27 cellular contexts compared by ENCODE assay signal in genomic region chr12:53969588-53970259, GRCh38. TPM values are rescaled to one million over a fixed set of nuclear protein-coding genes. Genes with fewer than 3 reads are reported as not detected.
DNase-seq lines count a peak whose midpoint lies in the region; ATAC-seq and TF ChIP-seq lines count a peak whose summit lies in the region.
"Had no signal": no experiment of that assay in that cellular context is flagged by ENCODE, and none has a peak within 500 bp of the region (broad histone marks: within the 10 kb centered on the region; RNA-seq: fewer than 3 reads in every experiment).

No MANE protein-coding gene starts in this region.

- TF ChIP-seq CTCF in chondrocyte (IDR thresholded peaks at IDR 0.05), result no peak

- peaks cover 2% of the 10 kb centered on the region for H3K36me3 Mint-ChIP-seq in chondrocyte (ENCODE audit: low read depth)
- no peaks in the 10 kb centered on the region for H3K36me3 Mint-ChIP-seq in activated CD4-positive, alpha-beta T cell treated with anti-CD3 and anti-CD28 coated beads for 36 hours (ENCODE audit: low read depth)
- H3K36me3 Mint-ChIP-seq: CD8-positive, alpha-beta memory T cell had no signal

- no peak for ATAC-seq in HG02870 (IDR thresholded peaks at IDR 0.05; ENCODE audit: unreplicated experiment)
- ATAC-seq in activated CD4-positive, alpha-beta T cell treated with anti-CD3 and anti-CD28 coated beads for 36 hours, result no peak
- no peak for ATAC-seq in GM21825 (IDR thresholded peaks at IDR 0.05; ENCODE audit: unreplicated experiment)
- ATAC-seq: PC-3 had no signal

- no peak overlapping the region for H3K4me3 Mint-ChIP-seq in chondrocyte (ENCODE audit: unreplicated experiment)
- H3K4me3 Mint-ChIP-seq in activated CD4-positive, alpha-beta T cell treated with anti-CD3 and anti-CD28 coated beads for 36 hours, result no peak overlapping the region

- peaks cover 15% of the 10 kb centered on the region for H3K4me1 Mint-ChIP-seq in chondrocyte (ENCODE audit: low read depth)
- peaks cover 27% of the 10 kb centered on the region for H3K4me1 Mint-ChIP-seq in activated CD4-positive, alpha-beta T cell treated with anti-CD3 and anti-CD28 coated beads for 36 hours

- H3K27ac Mint-ChIP-seq in chondrocyte (ENCODE audit: unreplicated experiment), result no peak overlapping the region
- no peak overlapping the region for H3K27ac Mint-ChIP-seq in activated CD4-positive, alpha-beta T cell treated with anti-CD3 and anti-CD28 coated beads for 36 hours
- H3K27ac Mint-ChIP-seq: CD14-positive monocyte had no signal

- DNase-seq in NCI-H2196 (lab: John Stamatoyannopoulos, UW; ENCODE audit: unreplicated experiment), result peak; percentile 23
- DNase-seq in NCI-H2196 treated with DMSO at 0.1 percent for 48 hours (lab: John Stamatoyannopoulos, UW; ENCODE audit: unreplicated experiment), result no peak
- DNase-seq in chondrocyte (ENCODE audit: low spot score), result peak; percentile 47
- peak; percentile 16 for DNase-seq in medulla oblongata (ENCODE audit: extremely low spot score)
- DNase-seq in activated CD4-positive, alpha-beta T cell treated with anti-CD3 and anti-CD28 coated beads for 36 hours, result no peak
- DNase-seq in mucosa of gallbladder (ENCODE audit: low spot score), result no peak
- DNase-seq: BE2C; CD8-positive, alpha-beta memory T cell; DMS 273 treated with DMSO at 0.1 percent for 48 hours; DMS79 treated with DMSO at 0.1 percent for 48 hours; GOT3; HCEC 1CT; NCI-H1048; NCI-H1417; NCI-H1694; NCI-H2029 treated with DMSO at 0.1 percent for 48 hours; NCI-H345; NCI-H524; NCI-H748 treated with DMSO at 0.1 percent for 48 hours; NK-92 treated with Interleukin-12 subunit alpha and Interleukin-12 subunit beta, amount 100 ng/mL, for 24 hours; PC-3; Right ventricle myocardium superior had no signal

- H3K9me3 Mint-ChIP-seq in chondrocyte (ENCODE audit: low read depth), result no peaks in the 10 kb centered on the region
- no peaks in the 10 kb centered on the region for H3K9me3 Mint-ChIP-seq in activated CD4-positive, alpha-beta T cell treated with anti-CD3 and anti-CD28 coated beads for 36 hours (ENCODE audit: low read depth)

- CTCF ChIA-PET in activated CD4-positive, alpha-beta T cell treated with anti-CD3 and anti-CD28 coated beads for 36 hours (lab: Charles Lee), result interaction anchor here (0.7 to 2.6 kb wide), 3 partner anchors 11 to 16 kb away, joined by 3 to 8 read pairs (median 5); partner anchors contain the start of gene HOXC10

- intact Hi-C loops in activated CD4-positive, alpha-beta T cell treated with anti-CD3 and anti-CD28 coated beads for 36 hours (cut with DNase I, micrococcal nuclease), result loop anchor here (5.0 kb wide), 1 partner anchor 32 kb away; the partner anchor contains the start of gene HOXC13 (in 2 of the 2)

- peaks cover 88% of the 10 kb centered on the region for H3K27me3 Mint-ChIP-seq in chondrocyte (ENCODE audit: low read depth)
- peaks cover 87% of the 10 kb centered on the region for H3K27me3 Mint-ChIP-seq in activated CD4-positive, alpha-beta T cell treated with anti-CD3 and anti-CD28 coated beads for 36 hours

- POLR2A ChIA-PET in activated CD4-positive, alpha-beta T cell treated with anti-CD3 and anti-CD28 coated beads for 36 hours (lab: Charles Lee), result no interaction called here

RNA-seq across cellular contexts. Expression of gene HOXC11, which starts 3.2 kb away (rescaled TPM):
- not detected in 3 replicates for total RNA-seq in chondrocyte
- total RNA-seq in activated CD4-positive, alpha-beta T cell treated with anti-CD3 and anti-CD28 coated beads for 36 hours, result not detected
- not detected for total RNA-seq in mucosa of gallbladder
- total RNA-seq: CD8-positive, alpha-beta memory T cell; Right ventricle myocardium superior had no signal

RNA-seq across cellular contexts. Expression of gene HOTAIR, which starts 5.0 kb away (rescaled TPM):
- total RNA-seq in chondrocyte, result not detected in 3 replicates
- total RNA-seq in activated CD4-positive, alpha-beta T cell treated with anti-CD3 and anti-CD28 coated beads for 36 hours, result not detected
- not detected for total RNA-seq in mucosa of gallbladder
- total RNA-seq: CD8-positive, alpha-beta memory T cell; Right ventricle myocardium superior; RPMI7951; SK-MEL-5 had no signal

RNA-seq across cellular contexts. Expression of gene HOXC12, which starts 15.0 kb away (rescaled TPM):
- total RNA-seq in chondrocyte, result not detected in 3 replicates
- not detected for total RNA-seq in activated CD4-positive, alpha-beta T cell treated with anti-CD3 and anti-CD28 coated beads for 36 hours
- not detected for total RNA-seq in mucosa of gallbladder
- total RNA-seq: CD8-positive, alpha-beta memory T cell; Right ventricle myocardium superior; RPMI7951; SK-MEL-5 had no signal

RNA-seq across cellular contexts. Expression of gene HOXC10, which starts 15.2 kb away (rescaled TPM):
- total RNA-seq in chondrocyte, result not detected in 3 replicates
- total RNA-seq in activated CD4-positive, alpha-beta T cell treated with anti-CD3 and anti-CD28 coated beads for 36 hours, result not detected
- total RNA-seq in mucosa of gallbladder, result not detected
- total RNA-seq: CD8-positive, alpha-beta memory T cell; Right ventricle myocardium superior had no signal

RNA-seq across cellular contexts. Expression of gene HOXC9, which starts 30.2 kb away (rescaled TPM):
- total RNA-seq in chondrocyte, result not detected in 3 replicates
- not detected for total RNA-seq in activated CD4-positive, alpha-beta T cell treated with anti-CD3 and anti-CD28 coated beads for 36 hours
- not detected for total RNA-seq in mucosa of gallbladder
- total RNA-seq: CD8-positive, alpha-beta memory T cell; Right ventricle myocardium superior had no signal

Comparison
In these comparisons a context has a peak if more than half of its experiments do, and no peak if none do; other contexts are left out.
1. DNase-seq: peak in NCI-H2196 (single experiment), chondrocyte (single experiment) and medulla oblongata (single experiment); none in NCI-H2196 treated with DMSO at 0.1 percent for 48 hours (single experiment), activated CD4-positive, alpha-beta T cell treated with anti-CD3 and anti-CD28 coated beads for 36 hours (single experiment) and mucosa of gallbladder (single experiment).